Comparison of ENCODE assay signal across 1 cellular context in the genomic region with DNA sequence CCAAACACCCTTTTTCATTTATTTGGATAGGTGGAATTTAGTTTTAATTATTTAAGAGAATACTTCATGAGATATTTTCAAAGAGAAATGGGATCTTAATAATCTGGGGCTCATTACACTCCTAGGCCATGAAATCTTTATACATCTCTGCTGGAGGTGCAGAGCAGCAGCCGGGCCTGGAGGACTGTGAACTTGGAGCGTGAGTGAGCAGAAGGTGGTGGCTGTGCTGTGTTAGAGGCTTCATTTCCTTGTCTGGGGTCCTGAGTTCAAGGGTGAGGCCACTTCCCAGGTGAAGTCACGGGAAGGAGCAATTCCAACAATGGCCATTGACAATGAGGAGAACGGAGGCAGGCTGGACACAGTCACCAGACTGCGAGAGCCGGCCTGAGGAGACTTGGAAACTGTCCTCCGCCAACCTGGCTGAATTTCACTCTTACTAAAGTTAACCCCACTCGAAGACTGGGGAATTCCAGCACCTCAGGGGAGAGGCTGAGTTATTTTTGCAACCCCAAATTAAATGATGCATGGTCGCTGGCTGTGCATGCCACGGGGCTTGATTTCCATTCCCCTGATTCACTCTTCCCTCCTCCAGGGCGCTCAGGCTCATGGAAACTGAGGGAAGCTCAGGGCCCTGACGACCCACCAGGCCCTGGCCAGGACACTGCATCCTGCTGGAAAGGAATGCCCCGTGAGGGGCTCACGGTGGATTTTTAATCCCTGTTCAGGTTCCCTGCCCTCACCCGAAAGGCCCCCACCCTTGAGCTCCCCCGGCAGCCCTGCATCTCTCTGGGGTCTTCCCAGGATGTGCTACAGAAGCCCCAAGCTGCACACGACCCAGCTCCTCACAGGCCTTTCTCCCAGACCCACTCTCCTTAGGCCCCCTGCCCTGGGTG.
TF ChIP-seq lines count a peak whose summit lies in the region.

No MANE protein-coding gene starts in this region.

TF ChIP-seq in GM12878, 131 proteins besides CTCF, POLR2A, EP300 and RAD21 (continued from another document and continues in another):
- TF ChIP-seq, protein P1, sequence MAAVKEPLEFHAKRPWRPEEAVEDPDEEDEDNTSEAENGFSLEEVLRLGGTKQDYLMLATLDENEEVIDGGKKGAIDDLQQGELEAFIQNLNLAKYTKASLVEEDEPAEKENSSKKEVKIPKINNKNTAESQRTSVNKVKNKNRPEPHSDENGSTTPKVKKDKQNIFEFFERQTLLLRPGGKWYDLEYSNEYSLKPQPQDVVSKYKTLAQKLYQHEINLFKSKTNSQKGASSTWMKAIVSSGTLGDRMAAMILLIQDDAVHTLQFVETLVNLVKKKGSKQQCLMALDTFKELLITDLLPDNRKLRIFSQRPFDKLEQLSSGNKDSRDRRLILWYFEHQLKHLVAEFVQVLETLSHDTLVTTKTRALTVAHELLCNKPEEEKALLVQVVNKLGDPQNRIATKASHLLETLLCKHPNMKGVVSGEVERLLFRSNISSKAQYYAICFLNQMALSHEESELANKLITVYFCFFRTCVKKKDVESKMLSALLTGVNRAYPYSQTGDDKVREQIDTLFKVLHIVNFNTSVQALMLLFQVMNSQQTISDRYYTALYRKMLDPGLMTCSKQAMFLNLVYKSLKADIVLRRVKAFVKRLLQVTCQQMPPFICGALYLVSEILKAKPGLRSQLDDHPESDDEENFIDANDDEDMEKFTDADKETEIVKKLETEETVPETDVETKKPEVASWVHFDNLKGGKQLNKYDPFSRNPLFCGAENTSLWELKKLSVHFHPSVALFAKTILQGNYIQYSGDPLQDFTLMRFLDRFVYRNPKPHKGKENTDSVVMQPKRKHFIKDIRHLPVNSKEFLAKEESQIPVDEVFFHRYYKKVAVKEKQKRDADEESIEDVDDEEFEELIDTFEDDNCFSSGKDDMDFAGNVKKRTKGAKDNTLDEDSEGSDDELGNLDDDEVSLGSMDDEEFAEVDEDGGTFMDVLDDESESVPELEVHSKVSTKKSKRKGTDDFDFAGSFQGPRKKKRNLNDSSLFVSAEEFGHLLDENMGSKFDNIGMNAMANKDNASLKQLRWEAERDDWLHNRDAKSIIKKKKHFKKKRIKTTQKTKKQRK (IDR thresholded peaks at IDR 0.05; ENCODE audit: low read depth, low read length) = no peak
- TF ChIP-seq PAX5 (IDR thresholded peaks at IDR 0.05; ENCODE audit: borderline replicate concordance, low read depth, low read length) (peak; percentile 80), ZNF24 (IDR thresholded peaks at IDR 0.05) (no peak), RFX5 (IDR thresholded peaks at IDR 0.05; ENCODE audit: low read depth, low read length) (no peak), EGR1 (IDR thresholded peaks at IDR 0.05; ENCODE audit: borderline replicate concordance in 1 of 2, low read depth in 2 of 2, low read length in 2 of 2) (no peak), HDAC2 (IDR thresholded peaks at IDR 0.05) (no peak), ESRRA (IDR thresholded peaks at IDR 0.05; ENCODE audit: low read length) (no peak), CREB1 (IDR thresholded peaks at IDR 0.05; ENCODE audit: low read depth) (no peak), PBX3 (IDR thresholded peaks at IDR 0.05; ENCODE audit: insufficient replicate concordance, low read depth, low read length) (no peak), ZNF622 (IDR thresholded peaks at IDR 0.05) (no peak), ZBTB40 (IDR thresholded peaks at IDR 0.05; ENCODE audit: borderline replicate concordance) (no peak), NFXL1 (IDR thresholded peaks at IDR 0.05; ENCODE audit: borderline replicate concordance) (no peak), FOXM1 (IDR thresholded peaks at IDR 0.05; ENCODE audit: low read depth, low read length) (peak; percentile 72; the same call in 1 of the 2 replicates), ZNF217 (IDR thresholded peaks at IDR 0.05) (no peak), SPI1 (IDR thresholded peaks at IDR 0.05; ENCODE audit: borderline replicate concordance, insufficient read depth, low read depth, low read length) (no peak), SMAD5 (IDR thresholded peaks at IDR 0.05; ENCODE audit: low read depth) (no peak), RB1 (IDR thresholded peaks at IDR 0.05; ENCODE audit: borderline replicate concordance) (0 out of 2 replicates have a peak, but pooled peaks have one; percentile 35), MAX (IDR thresholded peaks at IDR 0.05; ENCODE audit: low read depth, low read length) (no peak), E2F4 (IDR thresholded peaks at IDR 0.05; ENCODE audit: low read depth, low read length) (no peak), STAT3 (IDR thresholded peaks at IDR 0.05; ENCODE audit: low read depth, low read length) (0 out of 2 replicates have a peak, but pooled peaks have one; percentile 28), TBL1XR1 (IDR thresholded peaks at IDR 0.05; ENCODE audit: low read depth, low read length) (no peak), ATF2 (IDR thresholded peaks at IDR 0.05; ENCODE audit: low read length) (peak; percentile 36; the same call in 1 of the 2 replicates), TCF3 (IDR thresholded peaks at IDR 0.05; ENCODE audit: borderline replicate concordance, insufficient read depth, low read depth, low read length) (no peak), RBBP5 (conservative IDR thresholded peaks at IDR 0.05) (no peak), RUNX3 (IDR thresholded peaks at IDR 0.05; ENCODE audit: low read length) (peak; percentile 76), NRF1 (conservative IDR thresholded peaks at IDR 0.05; ENCODE audit: low read depth, low read length) (no peak), E2F8 (IDR thresholded peaks at IDR 0.05; ENCODE audit: low read depth, partially characterized antibody) (no peak), HDGF (IDR thresholded peaks at IDR 0.05) (peak; percentile 69; the same call in 1 of the 2 replicates), BCL11A (IDR thresholded peaks at IDR 0.05; ENCODE audit: low read depth, low read length) (peak; percentile 60; the same call in 1 of the 2 replicates), FOXK2 (IDR thresholded peaks at IDR 0.05) (no peak), BACH1 (IDR thresholded peaks at IDR 0.05; ENCODE audit: borderline replicate concordance) (peak; percentile 53; the same call in 1 of the 2 replicates), JUND (IDR thresholded peaks at IDR 0.05; ENCODE audit: low read depth, low read length) (no peak), YBX1 (IDR thresholded peaks at IDR 0.05) (no peak), SP1 (IDR thresholded peaks at IDR 0.05; ENCODE audit: low read depth, low read length) (peak; percentile 53), NBN (IDR thresholded peaks at IDR 0.05) (peak; percentile 55; the same call in 1 of the 2 replicates)
- TF ChIP-seq, protein P2, sequence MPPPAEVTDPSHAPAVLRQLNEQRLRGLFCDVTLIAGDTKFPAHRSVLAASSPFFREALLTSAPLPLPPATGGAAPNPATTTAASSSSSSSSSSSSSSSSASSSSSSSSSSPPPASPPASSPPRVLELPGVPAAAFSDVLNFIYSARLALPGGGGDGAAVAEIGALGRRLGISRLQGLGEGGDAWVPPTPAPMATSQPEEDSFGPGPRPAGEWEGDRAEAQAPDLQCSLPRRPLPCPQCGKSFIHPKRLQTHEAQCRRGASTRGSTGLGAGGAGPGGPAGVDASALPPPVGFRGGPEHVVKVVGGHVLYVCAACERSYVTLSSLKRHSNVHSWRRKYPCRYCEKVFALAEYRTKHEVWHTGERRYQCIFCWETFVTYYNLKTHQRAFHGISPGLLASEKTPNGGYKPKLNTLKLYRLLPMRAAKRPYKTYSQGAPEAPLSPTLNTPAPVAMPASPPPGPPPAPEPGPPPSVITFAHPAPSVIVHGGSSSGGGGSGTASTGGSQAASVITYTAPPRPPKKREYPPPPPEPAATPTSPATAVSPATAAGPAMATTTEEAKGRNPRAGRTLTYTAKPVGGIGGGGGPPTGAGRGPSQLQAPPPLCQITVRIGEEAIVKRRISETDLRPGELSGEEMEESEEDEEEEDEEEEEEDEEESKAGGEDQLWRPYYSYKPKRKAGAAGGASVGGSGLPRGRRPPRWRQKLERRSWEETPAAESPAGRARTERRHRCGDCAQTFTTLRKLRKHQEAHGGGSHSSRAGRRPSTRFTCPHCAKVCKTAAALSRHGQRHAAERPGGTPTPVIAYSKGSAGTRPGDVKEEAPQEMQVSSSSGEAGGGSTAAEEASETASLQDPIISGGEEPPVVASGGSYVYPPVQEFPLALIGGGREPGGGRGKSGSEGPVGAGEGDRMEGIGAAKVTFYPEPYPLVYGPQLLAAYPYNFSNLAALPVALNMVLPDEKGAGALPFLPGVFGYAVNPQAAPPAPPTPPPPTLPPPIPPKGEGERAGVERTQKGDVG (CRISPR knock-in tag; IDR thresholded peaks at IDR 0.05) = no peak
